18 cellular contexts compared by ENCODE assay signal in the genomic region with DNA sequence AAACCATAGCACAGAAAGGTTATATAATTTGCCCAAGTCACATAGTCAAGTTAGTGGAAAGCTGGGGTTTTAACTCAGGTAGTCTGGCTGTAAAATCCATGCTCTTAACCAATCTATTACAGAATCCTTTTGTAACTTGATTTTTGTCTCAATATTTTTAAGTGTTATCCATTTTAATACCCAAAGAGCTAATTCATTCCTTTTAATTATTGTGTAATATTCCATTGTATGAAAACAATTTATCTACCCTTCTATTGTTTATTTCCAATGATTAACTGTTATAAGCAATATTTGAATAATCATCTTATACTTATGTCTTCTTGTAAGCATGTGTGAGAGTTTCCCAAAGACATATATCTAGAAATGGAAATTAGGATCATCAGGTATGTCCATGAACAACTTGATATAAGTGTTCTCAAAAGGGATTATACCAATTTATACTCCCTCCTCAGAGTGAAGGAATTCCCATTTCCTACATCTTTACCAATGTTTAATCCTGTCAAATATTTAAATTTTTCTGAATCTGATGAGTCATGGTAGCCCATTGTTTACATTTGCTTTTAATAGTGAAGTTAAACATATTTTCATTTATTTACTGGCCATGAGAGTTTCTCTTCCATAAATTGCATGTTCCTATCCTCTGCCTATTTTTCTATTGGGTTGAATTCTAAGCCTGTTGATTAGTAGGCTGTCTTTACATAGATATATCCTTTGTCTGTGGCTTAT. TPM values are rescaled to one million over a fixed set of nuclear protein-coding genes. Genes with fewer than 3 reads are reported as not detected.
DNase-seq lines count a peak whose midpoint lies in the region; ATAC-seq, FAIRE-seq and TF ChIP-seq lines count a peak whose summit lies in the region.
"Had no signal": no experiment of that assay in that cellular context is flagged by ENCODE, and none has a peak within 500 bp of the region (broad histone marks: within the 10 kb centered on the region; RNA-seq: fewer than 3 reads in every experiment).

No MANE protein-coding gene starts in this region.

- no peaks in the 10 kb centered on the region for H3K4me1 Mint-ChIP-seq in stimulated activated effector memory CD8-positive, alpha-beta T cell treated with anti-CD3 and anti-CD28 coated beads, Interleukin-12 subunit alpha, Interleukin-12 subunit beta, amount 100 ng/mL, for 72 hours
- H3K4me1 Mint-ChIP-seq: CD4-positive, CD25-positive, alpha-beta regulatory T cell; H9 had no signal

- no peaks in the 10 kb centered on the region for H3K27me3 ChIP-seq in bronchial epithelial cell (ENCODE audit: control insufficient read depth, insufficient read depth, low read length)
- H3K27me3 ChIP-seq: BLaER1 treated with 17β-estradiol and CSF1 and Interleukin-3, amounts not matched to agents 10 nM and 100 nM had no signal

- no peak for TF ChIP-seq CTCF in LNCaP clone FGC (IDR thresholded peaks at IDR 0.05; ENCODE audit: control insufficient read depth, extremely low read depth, insufficient read depth)
- no peak for TF ChIP-seq CTCF in bronchial epithelial cell (IDR thresholded peaks at IDR 0.05; ENCODE audit: insufficient read depth, low read length, severe bottlenecking)

- H3K27ac Mint-ChIP-seq in stimulated activated effector memory CD8-positive, alpha-beta T cell treated with anti-CD3 and anti-CD28 coated beads, Interleukin-12 subunit alpha, Interleukin-12 subunit beta, amount 100 ng/mL, for 72 hours = no peak overlapping the region
- H3K27ac Mint-ChIP-seq: CD4-positive, CD25-positive, alpha-beta regulatory T cell; H9 had no signal

- no peak for ATAC-seq in GM21423 (IDR thresholded peaks at IDR 0.05; ENCODE audit: unreplicated experiment)
- ATAC-seq in stimulated activated effector memory CD8-positive, alpha-beta T cell treated with anti-CD3 and anti-CD28 coated beads, Interleukin-12 subunit alpha, Interleukin-12 subunit beta, amount 100 ng/mL, for 72 hours = no peak

- DNase-seq in DMS53 (lab: John Stamatoyannopoulos, UW) = peak; percentile 13
- DNase-seq in DMS53 treated with DMSO at 0.1 percent for 48 hours (lab: John Stamatoyannopoulos, UW; ENCODE audit: unreplicated experiment) = no peak
- peak; percentile 26 for DNase-seq in LNCaP clone FGC (ENCODE audit: low read depth)
- peak; percentile 22 for DNase-seq in bronchial epithelial cell (ENCODE audit: low read depth)
- DNase-seq in stimulated activated effector memory CD8-positive, alpha-beta T cell treated with anti-CD3 and anti-CD28 coated beads, Interleukin-12 subunit alpha, Interleukin-12 subunit beta, amount 100 ng/mL, for 72 hours (ENCODE audit: low spot score in 2 of 2) = no peak
- DNase-seq in COR-L47 (lab: John Stamatoyannopoulos, UW) = no peak
- DNase-seq: ACHN; Calu3; CD4-positive, CD25-positive, alpha-beta regulatory T cell; DMS 273 treated with DMSO at 0.1 percent for 48 hours; DMS79 treated with DMSO at 0.1 percent for 48 hours; EL; GDM1; GOT3; H9 had no signal

- H3K4me3 Mint-ChIP-seq in stimulated activated effector memory CD8-positive, alpha-beta T cell treated with anti-CD3 and anti-CD28 coated beads, Interleukin-12 subunit alpha, Interleukin-12 subunit beta, amount 100 ng/mL, for 72 hours = no peak overlapping the region
- H3K4me3 Mint-ChIP-seq: CD4-positive, CD25-positive, alpha-beta regulatory T cell; H9 had no signal

- H3K4me3 ChIP-seq in LNCaP clone FGC (ENCODE audit: low read depth, low read length) (no peak overlapping the region), bronchial epithelial cell (ENCODE audit: low read depth, low read length) (no peak overlapping the region)
- H3K4me3 ChIP-seq: BLaER1 treated with 17β-estradiol and CSF1 and Interleukin-3, amounts not matched to agents 10 nM and 100 nM had no signal

- FAIRE-seq in bronchial epithelial cell (lab: Jason Lieb, UNC) = no peak
- FAIRE-seq: GM12892 had no signal

- H3K36me3 Mint-ChIP-seq in stimulated activated effector memory CD8-positive, alpha-beta T cell treated with anti-CD3 and anti-CD28 coated beads, Interleukin-12 subunit alpha, Interleukin-12 subunit beta, amount 100 ng/mL, for 72 hours = no peaks in the 10 kb centered on the region
- H3K36me3 Mint-ChIP-seq: CD4-positive, CD25-positive, alpha-beta regulatory T cell had no signal

- H3K9me3 Mint-ChIP-seq in stimulated activated effector memory CD8-positive, alpha-beta T cell treated with anti-CD3 and anti-CD28 coated beads, Interleukin-12 subunit alpha, Interleukin-12 subunit beta, amount 100 ng/mL, for 72 hours = no peaks in the 10 kb centered on the region

- H3K36me3 ChIP-seq in bronchial epithelial cell (ENCODE audit: control insufficient read depth, insufficient read depth, low read length) = no peaks in the 10 kb centered on the region
- H3K36me3 ChIP-seq: BLaER1 treated with 17β-estradiol and CSF1 and Interleukin-3, amounts not matched to agents 10 nM and 100 nM had no signal

RNA-seq across cellular contexts. Expression of gene TEX50, which starts 13.9 kb away (rescaled TPM):
- not detected in 2 replicates for total RNA-seq in bronchial epithelial cell
- total RNA-seq: Calu3; CD4-positive, CD25-positive, alpha-beta regulatory T cell; H9 had no signal

RNA-seq across cellular contexts. Expression of gene ANKRD45, which starts 20.6 kb away (rescaled TPM):
- total RNA-seq in bronchial epithelial cell = under 0.01 TPM in 2 replicates
- total RNA-seq: Calu3; CD4-positive, CD25-positive, alpha-beta regulatory T cell had no signal

RNA-seq across cellular contexts. Expression of gene SLC9C2, which starts 46.2 kb away (rescaled TPM):
- not detected in 2 replicates for total RNA-seq in bronchial epithelial cell
- total RNA-seq: Calu3; CD4-positive, CD25-positive, alpha-beta regulatory T cell; H9 had no signal

Comparison
In these comparisons a context has a peak if more than half of its experiments do, and no peak if none do; other contexts are left out.
1. DNase-seq: peak in DMS53 (single experiment), LNCaP clone FGC (single experiment) and bronchial epithelial cell (single experiment); none in DMS53 treated with DMSO at 0.1 percent for 48 hours (single experiment), stimulated activated effector memory CD8-positive, alpha-beta T cell treated with anti-CD3 and anti-CD28 coated beads, Interleukin-12 subunit alpha, Interleukin-12 subunit beta, amount 100 ng/mL, for 72 hours (0 of 2) and COR-L47 (single experiment).